11 cellular contexts compared by ENCODE assay signal in genomic region chr1:225942574-225942973, GRCh38. TPM values are rescaled to one million over a fixed set of nuclear protein-coding genes. Genes with fewer than 3 reads are reported as not detected.
DNase-seq lines count a peak whose midpoint lies in the region; ATAC-seq lines count a peak whose summit lies in the region.
"Had no signal": no experiment of that assay in that cellular context is flagged by ENCODE, and none has a peak within 500 bp of the region (broad histone marks: within the 10 kb centered on the region; RNA-seq: fewer than 3 reads in every experiment).

No MANE protein-coding gene starts in this region.

- H3K4ac ChIP-seq in mesendoderm (ENCODE audit: low read depth, low read length): no peak overlapping the region

- H3K4me2 ChIP-seq in mesendoderm (ENCODE audit: low read length): no peak overlapping the region

- peak overlapping the region; percentile 25 for H3K23ac ChIP-seq in mesendoderm (ENCODE audit: low read length)

- peak overlapping the region; percentile 63 for H2AK5ac ChIP-seq in mesendoderm (ENCODE audit: low read length)

- H3K56ac ChIP-seq in mesendoderm (ENCODE audit: low read length): peak overlapping the region; percentile 51

- peaks cover 19% of the 10 kb centered on the region for H3K4me1 ChIP-seq in mesendoderm (ENCODE audit: control insufficient read depth, low read depth, low read length)

- no peaks in the 10 kb centered on the region for H3K27me3 ChIP-seq in mesendoderm (ENCODE audit: insufficient read depth, low read length, poor library complexity)

- no peak overlapping the region for H3K4me3 ChIP-seq in mesendoderm (ENCODE audit: low read length)

- H3K36me3 ChIP-seq in mesendoderm (ENCODE audit: control insufficient read depth, insufficient read depth, low read length): no peaks in the 10 kb centered on the region

- no CpG with 5 or more reads among the region's 7 CpGs for WGBS in mesendoderm (ENCODE audit: extremely low coverage, insufficient coverage, low lambda C conversion rate)

- no peak overlapping the region for H2BK15ac ChIP-seq in mesendoderm (replicated peaks; ENCODE audit: low read depth)

- no peak overlapping the region for H3K18ac ChIP-seq in mesendoderm (ENCODE audit: low read length)

- H2BK5ac ChIP-seq in mesendoderm (ENCODE audit: low read length): peak overlapping the region; percentile 48

- no peaks in the 10 kb centered on the region for H3K79me1 ChIP-seq in mesendoderm (ENCODE audit: low read length)

- no peak overlapping the region for H4K5ac ChIP-seq in mesendoderm (ENCODE audit: low read length)

- DNase-seq in DMS153 (lab: John Stamatoyannopoulos, UW): peak; percentile 66
- DNase-seq in DMS153 treated with DMSO at 0.1 percent for 48 hours (lab: John Stamatoyannopoulos, UW; ENCODE audit: unreplicated experiment): no peak
- DNase-seq in mesendoderm: peak; percentile 67
- no peak for DNase-seq in 8988T
- DNase-seq in inferior parietal cortex (ENCODE audit: extremely low spot score): no peak
- no peak for DNase-seq in HuH-7.5 (ENCODE audit: low spot score)
- DNase-seq: kidney glomerular epithelial cell, OCI-M1 had no signal

- ATAC-seq in GM21528 (IDR thresholded peaks at IDR 0.05; ENCODE audit: low FRiP score, unreplicated experiment) (peak; percentile 67), HG03342 (IDR thresholded peaks at IDR 0.05; ENCODE audit: unreplicated experiment) (peak; percentile 78)

- no peak overlapping the region for H3K9ac ChIP-seq in mesendoderm (ENCODE audit: low read length)

- no peak overlapping the region for H4K8ac ChIP-seq in mesendoderm (ENCODE audit: low read depth, low read length)

- no peak overlapping the region for H2BK120ac ChIP-seq in mesendoderm (ENCODE audit: low read depth, low read length)

- no peaks in the 10 kb centered on the region for H3K79me2 ChIP-seq in mesendoderm (ENCODE audit: control insufficient read depth, insufficient read depth, low read length)

- no peak overlapping the region for H3K27ac ChIP-seq in mesendoderm (ENCODE audit: low read depth, low read length)
- H3K27ac ChIP-seq: 22Rv1 had no signal

RNA-seq across cellular contexts. Expression of gene LEFTY2, which starts 1.6 kb away (rescaled TPM):
- polyA plus RNA-seq in mesendoderm (2013, experiment 1 of 2): 11.8 TPM
- polyA plus RNA-seq in mesendoderm (2013, experiment 2 of 2): 13.3 TPM

RNA-seq across cellular contexts. Expression of gene PYCR2, which starts 18.5 kb away (rescaled TPM):
- 94.1 TPM for polyA plus RNA-seq in mesendoderm (2013, experiment 1 of 2)
- polyA plus RNA-seq in mesendoderm (2013, experiment 2 of 2): 95.3 TPM

RNA-seq across cellular contexts. Expression of gene LEFTY1, which starts 53.6 kb away (rescaled TPM):
- 42.5 TPM for polyA plus RNA-seq in mesendoderm (2013, experiment 1 of 2)
- 42.7 TPM for polyA plus RNA-seq in mesendoderm (2013, experiment 2 of 2)

RNA-seq across cellular contexts. Expression of gene SDE2, which starts 56.6 kb away (rescaled TPM):
- 12.6 TPM for polyA plus RNA-seq in mesendoderm (2013, experiment 1 of 2)
- polyA plus RNA-seq in mesendoderm (2013, experiment 2 of 2): 13.0 TPM

Comparison
In these comparisons a context has a peak if more than half of its experiments do, and no peak if none do; other contexts are left out.
1. DNase-seq: peak in DMS153 (single experiment) and mesendoderm (single experiment); none in DMS153 treated with DMSO at 0.1 percent for 48 hours (single experiment), 8988T (single experiment), inferior parietal cortex (single experiment) and HuH-7.5 (single experiment).